Comparison of ENCODE assay signal across 1 cellular context in the genomic region with DNA sequence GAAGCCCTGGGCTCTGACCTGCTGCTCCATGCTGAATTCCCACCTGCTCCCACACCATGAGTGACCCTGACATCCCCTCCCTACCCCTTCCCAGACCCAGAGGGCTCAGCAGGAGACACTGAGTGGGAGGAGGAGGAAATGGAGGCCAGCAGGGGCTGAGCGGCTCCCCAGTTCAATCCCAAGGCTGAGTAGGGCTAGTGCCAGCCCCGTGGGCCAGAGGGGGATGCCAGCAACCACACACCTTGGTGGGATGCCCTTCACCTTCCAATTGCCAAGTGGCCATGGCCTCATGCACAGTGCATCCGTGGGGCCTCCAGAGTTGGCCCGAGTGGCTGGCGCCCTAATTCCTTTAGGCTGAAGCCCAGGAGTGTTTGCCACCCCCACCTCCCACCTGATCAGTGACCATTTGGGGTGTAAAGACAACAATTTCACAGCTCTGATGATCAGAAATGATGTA.
TF ChIP-seq lines count a peak whose summit lies in the region.

No MANE protein-coding gene starts in this region.

TF ChIP-seq in HepG2, 621 proteins besides CTCF, POLR2A, EP300 and RAD21 (continues in another document):
- TF ChIP-seq TGIF2 (CRISPR knock-in tag; IDR thresholded peaks at IDR 0.05) = peak; percentile 27; the same call in 1 of the 2 replicates
- peak; percentile 91 for TF ChIP-seq CAMTA2 (CRISPR knock-in tag; IDR thresholded peaks at IDR 0.05; ENCODE audit: borderline replicate concordance)
- TF ChIP-seq, protein P1, sequence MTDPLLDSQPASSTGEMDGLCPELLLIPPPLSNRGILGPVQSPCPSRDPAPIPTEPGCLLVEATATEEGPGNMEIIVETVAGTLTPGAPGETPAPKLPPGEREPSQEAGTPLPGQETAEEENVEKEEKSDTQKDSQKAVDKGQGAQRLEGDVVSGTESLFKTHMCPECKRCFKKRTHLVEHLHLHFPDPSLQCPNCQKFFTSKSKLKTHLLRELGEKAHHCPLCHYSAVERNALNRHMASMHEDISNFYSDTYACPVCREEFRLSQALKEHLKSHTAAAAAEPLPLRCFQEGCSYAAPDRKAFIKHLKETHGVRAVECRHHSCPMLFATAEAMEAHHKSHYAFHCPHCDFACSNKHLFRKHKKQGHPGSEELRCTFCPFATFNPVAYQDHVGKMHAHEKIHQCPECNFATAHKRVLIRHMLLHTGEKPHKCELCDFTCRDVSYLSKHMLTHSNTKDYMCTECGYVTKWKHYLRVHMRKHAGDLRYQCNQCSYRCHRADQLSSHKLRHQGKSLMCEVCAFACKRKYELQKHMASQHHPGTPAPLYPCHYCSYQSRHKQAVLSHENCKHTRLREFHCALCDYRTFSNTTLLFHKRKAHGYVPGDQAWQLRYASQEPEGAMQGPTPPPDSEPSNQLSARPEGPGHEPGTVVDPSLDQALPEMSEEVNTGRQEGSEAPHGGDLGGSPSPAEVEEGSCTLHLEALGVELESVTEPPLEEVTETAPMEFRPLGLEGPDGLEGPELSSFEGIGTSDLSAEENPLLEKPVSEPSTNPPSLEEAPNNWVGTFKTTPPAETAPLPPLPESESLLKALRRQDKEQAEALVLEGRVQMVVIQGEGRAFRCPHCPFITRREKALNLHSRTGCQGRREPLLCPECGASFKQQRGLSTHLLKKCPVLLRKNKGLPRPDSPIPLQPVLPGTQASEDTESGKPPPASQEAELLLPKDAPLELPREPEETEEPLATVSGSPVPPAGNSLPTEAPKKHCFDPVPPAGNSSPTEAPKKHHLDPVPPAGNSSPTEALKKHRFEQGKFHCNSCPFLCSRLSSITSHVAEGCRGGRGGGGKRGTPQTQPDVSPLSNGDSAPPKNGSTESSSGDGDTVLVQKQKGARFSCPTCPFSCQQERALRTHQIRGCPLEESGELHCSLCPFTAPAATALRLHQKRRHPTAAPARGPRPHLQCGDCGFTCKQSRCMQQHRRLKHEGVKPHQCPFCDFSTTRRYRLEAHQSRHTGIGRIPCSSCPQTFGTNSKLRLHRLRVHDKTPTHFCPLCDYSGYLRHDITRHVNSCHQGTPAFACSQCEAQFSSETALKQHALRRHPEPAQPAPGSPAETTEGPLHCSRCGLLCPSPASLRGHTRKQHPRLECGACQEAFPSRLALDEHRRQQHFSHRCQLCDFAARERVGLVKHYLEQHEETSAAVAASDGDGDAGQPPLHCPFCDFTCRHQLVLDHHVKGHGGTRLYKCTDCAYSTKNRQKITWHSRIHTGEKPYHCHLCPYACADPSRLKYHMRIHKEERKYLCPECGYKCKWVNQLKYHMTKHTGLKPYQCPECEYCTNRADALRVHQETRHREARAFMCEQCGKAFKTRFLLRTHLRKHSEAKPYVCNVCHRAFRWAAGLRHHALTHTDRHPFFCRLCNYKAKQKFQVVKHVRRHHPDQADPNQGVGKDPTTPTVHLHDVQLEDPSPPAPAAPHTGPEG (CRISPR knock-in tag; IDR thresholded peaks at IDR 0.05) = 0 out of 2 replicates have a peak, but pooled peaks have one; percentile 12
- TF ChIP-seq, protein P2, sequence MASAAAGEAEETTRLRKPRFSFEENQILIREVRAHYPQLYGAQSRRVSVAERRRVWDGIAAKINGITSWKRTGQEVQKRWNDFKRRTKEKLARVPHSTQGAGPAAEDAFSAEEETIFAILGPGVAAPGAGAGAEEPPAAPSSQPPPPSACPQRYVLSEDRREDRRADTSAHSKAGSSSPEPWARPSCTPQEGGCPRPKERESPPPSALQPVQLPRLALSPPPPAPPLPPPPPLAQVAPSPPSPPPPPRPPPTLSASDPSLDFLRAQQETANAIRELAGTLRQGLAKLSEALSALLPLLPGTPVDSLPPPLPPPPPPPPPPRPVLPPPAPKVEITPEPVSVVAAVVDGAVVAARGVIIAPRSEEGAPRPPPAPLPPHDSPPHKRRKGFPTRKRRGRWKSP (CRISPR knock-in tag; IDR thresholded peaks at IDR 0.05) = peak; percentile 69; the same call in 1 of the 2 replicates
- 0 out of 2 replicates have a peak, but pooled peaks have one; percentile 11 for TF ChIP-seq ZSCAN25 (CRISPR knock-in tag; IDR thresholded peaks at IDR 0.05)
- no peak for TF ChIP-seq ZNF326 (CRISPR knock-in tag; IDR thresholded peaks at IDR 0.05; ENCODE audit: borderline replicate concordance)
- 0 out of 2 replicates have a peak, but pooled peaks have one; percentile 7 for TF ChIP-seq HOXA5 (CRISPR knock-in tag; IDR thresholded peaks at IDR 0.05)
- 0 out of 2 replicates have a peak, but pooled peaks have one; percentile 49 for TF ChIP-seq CHD4 (IDR thresholded peaks at IDR 0.05; ENCODE audit: borderline replicate concordance, low read length)
- no peak for TF ChIP-seq ZBTB40 (IDR thresholded peaks at IDR 0.05)
- TF ChIP-seq ZBTB40 (CRISPR knock-in tag; IDR thresholded peaks at IDR 0.05) = 0 out of 2 replicates have a peak, but pooled peaks have one; percentile 12
- 0 out of 2 replicates have a peak, but pooled peaks have one; percentile 6 for TF ChIP-seq HOXD1 (CRISPR knock-in tag; IDR thresholded peaks at IDR 0.05)
- TF ChIP-seq ZNF224 (CRISPR knock-in tag; IDR thresholded peaks at IDR 0.05) = 0 out of 2 replicates have a peak, but pooled peaks have one; percentile 80
- TF ChIP-seq, protein P3, sequence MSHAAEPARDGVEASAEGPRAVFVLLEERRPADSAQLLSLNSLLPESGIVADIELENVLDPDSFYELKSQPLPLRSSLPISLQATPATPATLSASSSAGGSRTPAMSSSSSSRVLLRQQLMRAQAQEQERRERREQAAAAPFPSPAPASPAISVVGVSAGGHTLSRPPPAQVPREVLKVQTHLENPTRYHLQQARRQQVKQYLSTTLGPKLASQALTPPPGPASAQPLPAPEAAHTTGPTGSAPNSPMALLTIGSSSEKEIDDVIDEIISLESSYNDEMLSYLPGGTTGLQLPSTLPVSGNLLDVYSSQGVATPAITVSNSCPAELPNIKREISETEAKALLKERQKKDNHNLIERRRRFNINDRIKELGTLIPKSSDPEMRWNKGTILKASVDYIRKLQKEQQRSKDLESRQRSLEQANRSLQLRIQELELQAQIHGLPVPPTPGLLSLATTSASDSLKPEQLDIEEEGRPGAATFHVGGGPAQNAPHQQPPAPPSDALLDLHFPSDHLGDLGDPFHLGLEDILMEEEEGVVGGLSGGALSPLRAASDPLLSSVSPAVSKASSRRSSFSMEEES (CRISPR knock-in tag; IDR thresholded peaks at IDR 0.05) = no peak
- no peak for TF ChIP-seq FOXJ3 (CRISPR knock-in tag; IDR thresholded peaks at IDR 0.05; ENCODE audit: borderline replicate concordance)
- 0 out of 2 replicates have a peak, but pooled peaks have one; percentile 4 for TF ChIP-seq ZNF225 (CRISPR knock-in tag; IDR thresholded peaks at IDR 0.05)
- 0 out of 2 replicates have a peak, but pooled peaks have one; percentile 4 for TF ChIP-seq ZSCAN22 (CRISPR knock-in tag; IDR thresholded peaks at IDR 0.05)
- TF ChIP-seq, protein P4, sequence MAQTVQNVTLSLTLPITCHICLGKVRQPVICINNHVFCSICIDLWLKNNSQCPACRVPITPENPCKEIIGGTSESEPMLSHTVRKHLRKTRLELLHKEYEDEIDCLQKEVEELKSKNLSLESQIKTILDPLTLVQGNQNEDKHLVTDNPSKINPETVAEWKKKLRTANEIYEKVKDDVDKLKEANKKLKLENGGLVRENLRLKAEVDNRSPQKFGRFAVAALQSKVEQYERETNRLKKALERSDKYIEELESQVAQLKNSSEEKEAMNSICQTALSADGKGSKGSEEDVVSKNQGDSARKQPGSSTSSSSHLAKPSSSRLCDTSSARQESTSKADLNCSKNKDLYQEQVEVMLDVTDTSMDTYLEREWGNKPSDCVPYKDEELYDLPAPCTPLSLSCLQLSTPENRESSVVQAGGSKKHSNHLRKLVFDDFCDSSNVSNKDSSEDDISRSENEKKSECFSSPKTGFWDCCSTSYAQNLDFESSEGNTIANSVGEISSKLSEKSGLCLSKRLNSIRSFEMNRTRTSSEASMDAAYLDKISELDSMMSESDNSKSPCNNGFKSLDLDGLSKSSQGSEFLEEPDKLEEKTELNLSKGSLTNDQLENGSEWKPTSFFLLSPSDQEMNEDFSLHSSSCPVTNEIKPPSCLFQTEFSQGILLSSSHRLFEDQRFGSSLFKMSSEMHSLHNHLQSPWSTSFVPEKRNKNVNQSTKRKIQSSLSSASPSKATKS (CRISPR knock-in tag; IDR thresholded peaks at IDR 0.05) = 0 out of 2 replicates have a peak, but pooled peaks have one; percentile 59
- 0 out of 2 replicates have a peak, but pooled peaks have one; percentile 9 for TF ChIP-seq BATF2 (CRISPR knock-in tag; IDR thresholded peaks at IDR 0.05)
- TF ChIP-seq MAF1 (CRISPR knock-in tag; IDR thresholded peaks at IDR 0.05; ENCODE audit: borderline replicate concordance) = 0 out of 2 replicates have a peak, but pooled peaks have one; percentile 7
- no peak for TF ChIP-seq ZNF235 (CRISPR knock-in tag; IDR thresholded peaks at IDR 0.05; ENCODE audit: borderline replicate concordance)
- TF ChIP-seq, protein P5, sequence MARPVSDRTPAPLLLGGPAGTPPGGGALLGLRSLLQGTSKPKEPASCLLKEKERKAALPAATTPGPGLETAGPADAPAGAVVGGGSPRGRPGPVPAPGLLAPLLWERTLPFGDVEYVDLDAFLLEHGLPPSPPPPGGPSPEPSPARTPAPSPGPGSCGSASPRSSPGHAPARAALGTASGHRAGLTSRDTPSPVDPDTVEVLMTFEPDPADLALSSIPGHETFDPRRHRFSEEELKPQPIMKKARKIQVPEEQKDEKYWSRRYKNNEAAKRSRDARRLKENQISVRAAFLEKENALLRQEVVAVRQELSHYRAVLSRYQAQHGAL (CRISPR knock-in tag; IDR thresholded peaks at IDR 0.05; ENCODE audit: not compliant biosample characterization) = peak; percentile 15
- 0 out of 2 replicates have a peak, but pooled peaks have one; percentile 17 for TF ChIP-seq FOXO1 (CRISPR knock-in tag; IDR thresholded peaks at IDR 0.05)
- peak; percentile 88; the same call in 1 of the 2 replicates for TF ChIP-seq ZNF333 (CRISPR knock-in tag; IDR thresholded peaks at IDR 0.05; ENCODE audit: borderline replicate concordance)
- TF ChIP-seq, protein P6, sequence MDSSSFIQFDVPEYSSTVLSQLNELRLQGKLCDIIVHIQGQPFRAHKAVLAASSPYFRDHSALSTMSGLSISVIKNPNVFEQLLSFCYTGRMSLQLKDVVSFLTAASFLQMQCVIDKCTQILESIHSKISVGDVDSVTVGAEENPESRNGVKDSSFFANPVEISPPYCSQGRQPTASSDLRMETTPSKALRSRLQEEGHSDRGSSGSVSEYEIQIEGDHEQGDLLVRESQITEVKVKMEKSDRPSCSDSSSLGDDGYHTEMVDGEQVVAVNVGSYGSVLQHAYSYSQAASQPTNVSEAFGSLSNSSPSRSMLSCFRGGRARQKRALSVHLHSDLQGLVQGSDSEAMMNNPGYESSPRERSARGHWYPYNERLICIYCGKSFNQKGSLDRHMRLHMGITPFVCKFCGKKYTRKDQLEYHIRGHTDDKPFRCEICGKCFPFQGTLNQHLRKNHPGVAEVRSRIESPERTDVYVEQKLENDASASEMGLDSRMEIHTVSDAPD (CRISPR knock-in tag; IDR thresholded peaks at IDR 0.05) = 0 out of 2 replicates have a peak, but pooled peaks have one; percentile 35
- no peak; the same call in 1 of the 2 replicates for TF ChIP-seq ZNF605 (CRISPR knock-in tag; IDR thresholded peaks at IDR 0.05)
- 0 out of 2 replicates have a peak, but pooled peaks have one; percentile 52 for TF ChIP-seq RARG (CRISPR knock-in tag; IDR thresholded peaks at IDR 0.05; ENCODE audit: low read depth)
- 0 out of 2 replicates have a peak, but pooled peaks have one; percentile 5 for TF ChIP-seq MAFF (IDR thresholded peaks at IDR 0.05; ENCODE audit: low read depth, low read length)
